ENCODE assay signal across 1 cellular context in genomic region chr9:137170486-137171148, GRCh38.
TF ChIP-seq lines count a peak whose summit lies in the region.

No MANE protein-coding gene starts in this region.

TF ChIP-seq in GM23338, 12 proteins besides CTCF, POLR2A, EP300 and RAD21:
- TF ChIP-seq ZNF331 (CRISPR knock-in tag; IDR thresholded peaks at IDR 0.05; ENCODE audit: low read depth) (no peak), CREB1 (CRISPR knock-in tag; IDR thresholded peaks at IDR 0.05; ENCODE audit: low read depth) (no peak), JUNB (IDR thresholded peaks at IDR 0.05; ENCODE audit: unreplicated experiment) (no peak), EZH2 (IDR thresholded peaks at IDR 0.05; ENCODE audit: low read depth, unreplicated experiment) (no peak)
